In the genomic region with DNA sequence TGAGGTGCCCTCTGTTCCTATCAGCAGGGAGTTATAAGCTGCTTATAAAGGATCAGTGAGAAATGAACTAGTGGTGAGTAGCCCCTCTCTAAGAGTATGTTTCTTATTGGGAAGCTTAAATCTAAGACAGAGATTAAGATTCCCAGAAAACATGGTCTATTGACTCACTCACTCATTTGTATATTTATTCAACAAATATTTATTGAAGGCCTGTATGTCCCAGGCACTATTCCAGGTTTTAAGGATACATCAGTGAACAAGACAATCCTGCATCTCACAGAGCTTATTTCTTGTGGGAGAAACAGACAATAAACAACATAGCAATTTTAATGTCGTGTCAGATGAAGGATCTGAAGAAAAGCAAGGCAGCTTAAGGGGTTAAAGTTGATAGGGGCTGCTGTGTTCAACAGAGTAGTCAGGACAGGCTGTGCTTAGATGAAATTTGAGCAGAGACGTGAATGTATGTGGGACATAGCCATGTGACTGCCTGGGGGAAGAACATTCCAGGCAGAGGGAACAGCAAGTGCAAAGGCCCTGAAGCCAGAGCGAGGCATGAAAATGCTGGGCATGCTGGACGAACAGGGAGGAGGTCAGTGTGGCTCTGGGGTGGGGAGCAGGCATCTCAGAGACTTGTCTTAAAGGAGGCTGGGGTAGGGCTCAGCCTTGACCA, we compare ENCODE assay signal across 14 cellular contexts. TPM values are rescaled to one million over a fixed set of nuclear protein-coding genes. Genes with fewer than 3 reads are reported as not detected.
DNase-seq lines count a peak whose midpoint lies in the region; TF ChIP-seq lines count a peak whose summit lies in the region.
"Had no signal": no experiment of that assay in that cellular context is flagged by ENCODE, and none has a peak within 500 bp of the region (broad histone marks: within the 10 kb centered on the region; RNA-seq: fewer than 3 reads in every experiment).

No MANE protein-coding gene starts in this region.

- H3K4me1 ChIP-seq in skeletal muscle satellite cell (ENCODE audit: control insufficient read depth, insufficient read depth, low read length) (peaks cover 26% of the 10 kb centered on the region), sigmoid colon (no peaks in the 10 kb centered on the region)

- 82 to 85% methylated on average over 4 of the region's 4 CpGs for WGBS in sigmoid colon, 2 donors

- H3K27me3 ChIP-seq in skeletal muscle satellite cell (ENCODE audit: control insufficient read depth, insufficient read depth, low read length) (no peaks in the 10 kb centered on the region), sigmoid colon (peaks cover 0 to 28% (median 12%) of the 10 kb centered on the region in 3 donors)

- no peak for TF ChIP-seq EP300 in sigmoid colon (IDR thresholded peaks at IDR 0.05)

- peak overlapping the region; percentile 51 for H3K9ac ChIP-seq in skeletal muscle satellite cell (ENCODE audit: low read depth, low read length)

- intact Hi-C loops in sigmoid colon (cut with DNase I): no loop called here

- TF ChIP-seq POLR2A in sigmoid colon (IDR thresholded peaks at IDR 0.05): no peak

- TF ChIP-seq CTCF in sigmoid colon (IDR thresholded peaks at IDR 0.05): no peak

- peak overlapping the region; percentile 94 for H3K4me2 ChIP-seq in skeletal muscle satellite cell (ENCODE audit: low read length)

- H3K4me3 ChIP-seq in skeletal muscle satellite cell (ENCODE audit: low read length): no peak overlapping the region
- H3K4me3 ChIP-seq in sigmoid colon: no peak overlapping the region

- peak; percentile 13 for DNase-seq in DMS 273 (lab: John Stamatoyannopoulos, UW; ENCODE audit: unreplicated experiment)
- DNase-seq in DMS 273 treated with DMSO at 0.1 percent for 48 hours (lab: John Stamatoyannopoulos, UW): no peak
- peak; percentile 11 for DNase-seq in RPMI7951 (ENCODE audit: low read depth)
- no peak for DNase-seq in epithelial cell of prostate (ENCODE audit: low read depth, low spot score)
- DNase-seq in AG20443 (ENCODE audit: low spot score): no peak
- no peak for DNase-seq in sigmoid colon
- no peak for DNase-seq in NCI-H187 treated with DMSO at 0.1 percent for 48 hours (lab: John Stamatoyannopoulos, UW)
- DNase-seq: activated T-cell treated with anti-CD3 and anti-CD28 coated beads, Interleukin-2, amount 50 U/mL, for 1 hour; cerebellar nuclear complex; GDM1; KG1; stimulated activated naive CD4-positive, alpha-beta T cell treated with Interleukin-2 at 50 U/mL for 16 hours had no signal

- no peaks in the 10 kb centered on the region for H3K36me3 ChIP-seq in skeletal muscle satellite cell (ENCODE audit: insufficient read depth, low read length)
- no peaks in the 10 kb centered on the region for H3K36me3 ChIP-seq in sigmoid colon

- H3K27ac ChIP-seq in epithelial cell of prostate: peak overlapping the region; percentile 88
- H3K27ac ChIP-seq in sigmoid colon: no peak overlapping the region

- H3K9me3 ChIP-seq in skeletal muscle satellite cell (replicated peaks; ENCODE audit: low read length) (no peaks in the 10 kb centered on the region), sigmoid colon (no peaks in the 10 kb centered on the region)

RNA-seq across cellular contexts. Expression of a gene that starts 14.8 kb away (rescaled TPM):
- 2.5 and 5.9 TPM in 2 replicates for total RNA-seq in RPMI7951 (2014; rRNA removed; shearing (Covaris generic))
- total RNA-seq in skeletal muscle satellite cell (2012; rRNA removed): 1.0 and 2.8 TPM in 2 replicates
- 1 to 10 TPM; 1.4 to 6.6 (median 2.0) TPM for total RNA-seq in sigmoid colon
- polyA plus RNA-seq in sigmoid colon: 10 to 100 TPM; 15.0 to 51.6 (median 22.9) TPM

RNA-seq across cellular contexts. Expression of a gene that starts 31.6 kb away (rescaled TPM):
- total RNA-seq in RPMI7951 (2014; rRNA removed; shearing (Covaris generic)): 0.48 TPM in 1 of 2 replicates, not detected in the other
- total RNA-seq in skeletal muscle satellite cell (2012; rRNA removed): 0.25 TPM in 1 of 2 replicates, not detected in the other
- 1 to 10 TPM in 1 of 4 donors, under 1 TPM in 1, not detected in 2; 0.55 to 1.6 TPM for total RNA-seq in sigmoid colon
- polyA plus RNA-seq in sigmoid colon: 10 to 100 TPM in 2 of 3 donors, 1 to 10 TPM in 1; 6.6 to 19.9 (median 11.1) TPM
- total RNA-seq: fibroblast of villous mesenchyme had no signal

Comparison
In these comparisons a context has a peak if more than half of its experiments do, and no peak if none do; other contexts are left out.
1. DNase-seq: peak in DMS 273 (single experiment) and RPMI7951 (single experiment); none in DMS 273 treated with DMSO at 0.1 percent for 48 hours (single experiment), epithelial cell of prostate (single experiment), AG20443 (single experiment), sigmoid colon (single experiment) and NCI-H187 treated with DMSO at 0.1 percent for 48 hours (single experiment).